In the genomic region with DNA sequence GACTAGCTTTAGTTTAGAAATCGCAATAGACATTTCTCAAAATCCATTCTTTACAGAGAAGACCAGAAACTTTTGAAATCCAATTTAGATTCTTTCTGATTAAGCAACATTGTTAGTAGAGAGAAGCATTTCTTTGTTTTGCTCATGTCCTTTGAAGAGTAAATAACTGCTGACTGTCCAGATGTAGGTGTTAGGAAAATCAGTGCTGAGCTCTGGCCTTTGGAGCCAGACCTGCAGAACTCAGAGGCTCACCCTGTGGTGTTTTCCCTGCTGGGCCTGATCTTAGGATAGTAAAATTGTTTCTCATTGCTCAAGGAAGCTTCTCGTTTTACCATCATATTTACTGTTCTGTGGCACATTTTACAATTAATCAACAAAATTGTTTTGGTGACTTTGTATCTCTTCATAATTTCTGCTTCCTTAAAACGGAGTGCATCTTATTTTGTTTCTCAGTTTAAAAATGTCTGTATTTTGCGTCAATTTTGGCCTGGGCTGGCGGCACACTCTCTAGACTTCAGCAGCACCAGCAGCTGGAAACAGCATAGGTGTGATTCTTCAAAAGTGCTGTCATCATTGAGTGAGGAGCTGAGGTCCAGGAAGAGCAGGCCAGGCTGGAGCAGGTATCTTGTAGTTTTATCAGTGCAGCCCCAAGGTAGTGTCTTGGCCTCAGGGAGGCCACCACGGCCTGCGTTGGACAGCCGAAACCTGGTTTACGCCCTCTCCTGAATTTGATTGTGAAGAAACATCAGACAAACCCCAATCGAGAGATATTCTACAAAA, we compare ENCODE assay signal across 18 cellular contexts.
"Had no signal": no experiment of that assay in that cellular context is flagged by ENCODE, and none has a peak within 500 bp of the region (broad histone marks: within the 10 kb centered on the region; RNA-seq: fewer than 3 reads in every experiment).

No MANE protein-coding gene starts in this region.

- H3K27ac ChIP-seq: KMS-11 had no signal

- DNase-seq: IMR-90, Kasumi-1, MM.1S, NCI-H1092 treated with DMSO at 0.1 percent for 48 hours, NCI-H1436, NCI-H187, NCI-H2029, NCI-H2081 treated with DMSO at 0.1 percent for 48 hours, NCI-H2171, NCI-H226, NCI-H446, NCI-H510A, NCI-H524 treated with DMSO at 0.1 percent for 48 hours, NCI-H774, RPMI8226, SHP77, SK-N-SH had no signal

- H3K9me3 ChIP-seq: SK-N-SH had no signal
